In genomic region chr16:46607529-46607928, GRCh38 we compare ENCODE assay signal across 8 cellular contexts. TPM values are rescaled to one million over a fixed set of nuclear protein-coding genes. Genes with fewer than 3 reads are reported as not detected.
DNase-seq lines count a peak whose midpoint lies in the region; ATAC-seq and TF ChIP-seq lines count a peak whose summit lies in the region.

No MANE protein-coding gene starts in this region.

- H3K4me1 Mint-ChIP-seq in activated CD4-positive, alpha-beta memory T cell treated with anti-CD3 and anti-CD28 coated beads for 36 hours (ENCODE audit: low read depth): no peaks in the 10 kb centered on the region

- ATAC-seq in psoas muscle: peak in 2 of 4 donors; percentile 58

- no peaks in the 10 kb centered on the region for H3K9me3 Mint-ChIP-seq in activated CD4-positive, alpha-beta memory T cell treated with anti-CD3 and anti-CD28 coated beads for 36 hours

- H3K27ac ChIP-seq in psoas muscle: no peak overlapping the region

- H3K27ac Mint-ChIP-seq in activated CD4-positive, alpha-beta memory T cell treated with anti-CD3 and anti-CD28 coated beads for 36 hours: no peak overlapping the region

- TF ChIP-seq CTCF in GM06990 (IDR thresholded peaks at IDR 0.05; ENCODE audit: insufficient read depth, low read length, poor library complexity, severe bottlenecking): peak; percentile 30
- TF ChIP-seq CTCF in psoas muscle (IDR thresholded peaks at IDR 0.05): peak; percentile 46

- H3K27me3 ChIP-seq in GM06990 (replicated peaks; ENCODE audit: control insufficient read depth, insufficient read depth, low read length) (no peaks in the 10 kb centered on the region), psoas muscle (ENCODE audit: insufficient read depth in 3 of 3, low read length in 2 of 3) (no peaks in the 10 kb centered on the region)

- no peaks in the 10 kb centered on the region for H3K27me3 Mint-ChIP-seq in activated CD4-positive, alpha-beta memory T cell treated with anti-CD3 and anti-CD28 coated beads for 36 hours

- DNase-seq in GM06990 (ENCODE audit: extremely low read depth, insufficient read length) (no peak), NCI-H2171 treated with DMSO at 0.1 percent for 48 hours (lab: John Stamatoyannopoulos, UW) (peak; percentile 48), epidermal melanocyte (ENCODE audit: insufficient read length, low spot score) (peak; percentile 30), psoas muscle (no peak), DMS79 (lab: John Stamatoyannopoulos, UW) (no peak), NCI-H128 (lab: John Stamatoyannopoulos, UW; ENCODE audit: unreplicated experiment) (no peak), NCI-H187 (lab: John Stamatoyannopoulos, UW) (no peak)
- no peak for DNase-seq in activated CD4-positive, alpha-beta memory T cell treated with anti-CD3 and anti-CD28 coated beads for 36 hours

- POLR2A ChIA-PET in activated CD4-positive, alpha-beta memory T cell treated with anti-CD3 and anti-CD28 coated beads for 36 hours (lab: Charles Lee): no interaction called here

- 65 to 80% (median 74%) methylated on average over 1 of the region's 1 CpG for WGBS in psoas muscle, 3 donors

- CTCF ChIA-PET in activated CD4-positive, alpha-beta memory T cell treated with anti-CD3 and anti-CD28 coated beads for 36 hours (lab: Charles Lee): interaction anchor here (0.7 to 5.3 kb wide), 2 partner anchors 9 to 53 kb away, joined by 4 to 49 read pairs; no protein-coding TSS in a partner anchor

- H3K36me3 ChIP-seq in GM06990 (ENCODE audit: control insufficient read depth, insufficient read depth, low read length): peaks cover 14% of the 10 kb centered on the region
- H3K36me3 ChIP-seq in psoas muscle (ENCODE audit: insufficient read depth in 1 of 2, low read depth in 1 of 2): peaks cover 2 to 7% of the 10 kb centered on the region in 2 donors

- H3K36me3 Mint-ChIP-seq in activated CD4-positive, alpha-beta memory T cell treated with anti-CD3 and anti-CD28 coated beads for 36 hours: peaks cover 15% of the 10 kb centered on the region

- H3K4me1 ChIP-seq in psoas muscle: no peaks in the 10 kb centered on the region

- no peak overlapping the region for H3K4me3 Mint-ChIP-seq in activated CD4-positive, alpha-beta memory T cell treated with anti-CD3 and anti-CD28 coated beads for 36 hours

- intact Hi-C loops in psoas muscle (cut with DNase I): loop anchor here (2.0 to 5.0 kb wide), 2 partner anchors 50 to 53 kb away; no protein-coding TSS in a partner anchor
- intact Hi-C loops in activated CD4-positive, alpha-beta memory T cell treated with anti-CD3 and anti-CD28 coated beads for 36 hours (cut with micrococcal nuclease): loop anchor here (1.0 kb wide), 1 partner anchor 53 kb away; no protein-coding TSS in a partner anchor

- H3K9me3 ChIP-seq in psoas muscle: no peaks in the 10 kb centered on the region

- H3K4me3 ChIP-seq in GM06990 (replicated peaks; ENCODE audit: low read depth, low read length): no peak overlapping the region
- H3K4me3 ChIP-seq in psoas muscle: no peak overlapping the region

RNA-seq across cellular contexts. Expression of gene SHCBP1, which starts 13.7 kb away (rescaled TPM):
- total RNA-seq in psoas muscle: 1 to 10 TPM in 1 of 4 donors, under 1 TPM in 3; 0.28 to 1.2 (median 0.42) TPM
- polyA plus RNA-seq in psoas muscle: under 1 TPM; 0.18 to 0.46 (median 0.35) TPM
- total RNA-seq in activated CD4-positive, alpha-beta memory T cell treated with anti-CD3 and anti-CD28 coated beads for 36 hours: 10 to 100 TPM; 49.0 to 50.5 TPM

Comparison
In these comparisons a context has a peak if more than half of its experiments do, and no peak if none do; other contexts are left out.
1. DNase-seq: peak in NCI-H2171 treated with DMSO at 0.1 percent for 48 hours (single experiment) and epidermal melanocyte (single experiment); none in GM06990 (single experiment), psoas muscle (0 of 2), DMS79 (single experiment), NCI-H128 (single experiment), activated CD4-positive, alpha-beta memory T cell treated with anti-CD3 and anti-CD28 coated beads for 36 hours (single experiment) and NCI-H187 (0 of 2).
2. RNA of gene SHCBP1, which starts 13.7 kb away (total RNA-seq): 49.0 to 50.5 TPM in activated CD4-positive, alpha-beta memory T cell treated with anti-CD3 and anti-CD28 coated beads for 36 hours; 0.28 to 1.2 TPM in psoas muscle; every median in the first group is over 10 times any median in the second.